In genomic region chr2:62410926-62411456, GRCh38 we compare ENCODE assay signal across 14 cellular contexts.
DNase-seq lines count a peak whose midpoint lies in the region; ATAC-seq, FAIRE-seq and TF ChIP-seq lines count a peak whose summit lies in the region.
"Had no signal": no experiment of that assay in that cellular context is flagged by ENCODE, and none has a peak within 500 bp of the region (broad histone marks: within the 10 kb centered on the region; RNA-seq: fewer than 3 reads in every experiment).

No MANE protein-coding gene starts in this region.

- peak overlapping the region; percentile 37; the same call in 1 of the 2 replicates for H3K4me2 ChIP-seq in GM23338
- no peak overlapping the region for H3K4me2 ChIP-seq in GM12878 (ENCODE audit: control insufficient read depth, insufficient read depth)
- no peak overlapping the region for H3K4me2 ChIP-seq in hepatocyte

- WGBS in GM12878 (ENCODE audit: insufficient coverage, insufficient replicate concordance, low lambda C conversion rate, missing lambda C conversion rate) = 70% methylated on average over 2 of the region's 2 CpGs
- WGBS in hepatocyte (ENCODE audit: low lambda C conversion rate, missing lambda C conversion rate) = 78% methylated on average over 2 of the region's 2 CpGs
- 19 to 46% (median 41%) methylated on average over 2 of the region's 2 CpGs for WGBS in small intestine, 3 donors

- TF ChIP-seq EP300 in GM12878 (IDR thresholded peaks at IDR 0.05; ENCODE audit: borderline replicate concordance in 1 of 2, control insufficient read depth in 1 of 2, low read depth in 2 of 2, low read length in 2 of 2) = no peak

- H3K9ac ChIP-seq in GM12878 (ENCODE audit: control insufficient read depth, insufficient read depth, low read length) = no peak overlapping the region; the same call in 1 of the 2 replicates

- H3K4me1 ChIP-seq in GM23338 (ENCODE audit: insufficient read depth) (peaks cover 23% of the 10 kb centered on the region), GM12878 (ENCODE audit: control insufficient read depth, insufficient read depth, low read length) (peaks cover 64% of the 10 kb centered on the region), hepatocyte (ENCODE audit: insufficient read depth) (peaks cover 12% of the 10 kb centered on the region), small intestine (ENCODE audit: control insufficient read depth in 2 of 2, insufficient read depth in 1 of 2, low read depth in 1 of 2, low read length in 1 of 2) (peaks cover 0 to 6% of the 10 kb centered on the region in 2 donors)

- SMC1A ChIA-PET in GM12878 (lab: Charles Lee; ENCODE audit: uncharacterized antibody, unreplicated experiment) = interaction anchor here (0.5 to 9.6 kb wide), 47 partner anchors 8 to 1266 kb away, joined by 3 to 189 read pairs (median 4); no protein-coding TSS in a partner anchor

- H3K27me3 Mint-ChIP-seq in GM23338 (ENCODE audit: insufficient read depth, low read depth, poor library complexity) = peaks cover 13% of the 10 kb centered on the region
- H3K27me3 Mint-ChIP-seq: memory B cell, T-cell had no signal

- intact Hi-C loops in GM12878 (cut with micrococcal nuclease; ENCODE audit: unreplicated experiment) = loop anchor here (1.0 to 2.0 kb wide), 3 partner anchors 67 to 493 kb away; no protein-coding TSS in a partner anchor

- in situ Hi-C loops in GM12878 (cut with MboI) = loop anchor here (5.0 to 10.0 kb wide), 3 partner anchors 206 to 494 kb away; no protein-coding TSS in a partner anchor

- no peak for ATAC-seq in GM23338
- no peak for ATAC-seq in GM12878
- ATAC-seq in HG02885 (IDR thresholded peaks at IDR 0.05; ENCODE audit: poor library complexity, unreplicated experiment) = no peak

- RAD21 ChIA-PET in GM12878 (lab: Charles Lee; ENCODE audit: unreplicated experiment) = interaction anchor here (0.7 to 9.2 kb wide), 27 partner anchors 48 to 463 kb away, joined by 3 to 141 read pairs (median 4); partner anchors contain the start of gene B3GNT2

- FAIRE-seq in GM12878 (lab: Jason Lieb, UNC) = no peak
- no peak for FAIRE-seq in small intestine (lab: Jason Lieb, UNC)

- H3K9me2 ChIP-seq in GM23338 (ENCODE audit: insufficient read depth) = 0 out of 2 replicates have a peak, but pooled peaks cover 9% of the 10 kb centered on the region
- no peaks in the 10 kb centered on the region for H3K9me2 ChIP-seq in hepatocyte (replicated peaks; ENCODE audit: insufficient read depth)

- H3K4me3 ChIP-seq in GM23338 (no peak overlapping the region), GM12878 (no peak overlapping the region), hepatocyte (no peak overlapping the region), small intestine (ENCODE audit: low read depth in 1 of 2, low read length in 2 of 2) (no peak overlapping the region)

- no peak overlapping the region; the same call in 1 of the 2 replicates for H3K27ac Mint-ChIP-seq in GM23338
- H3K27ac Mint-ChIP-seq: T-cell had no signal

- H4K20me1 ChIP-seq in GM23338 (replicated peaks; ENCODE audit: insufficient read depth) (no peaks in the 10 kb centered on the region), GM12878 (ENCODE audit: control insufficient read depth, insufficient read depth) (no peaks in the 10 kb centered on the region), hepatocyte (ENCODE audit: insufficient read depth, poor library complexity, severe bottlenecking) (no peaks in the 10 kb centered on the region)

- CTCF ChIA-PET in GM12878 (lab: Yijun Ruan, JAX) = interaction anchor here (0.6 to 10.1 kb wide), 29 partner anchors 8 to 1171 kb away, joined by 3 to 195 read pairs (median 4); partner anchors contain the start of gene COMMD1

- no peak overlapping the region; the same call in 2 of the 3 replicates for H3K4me3 Mint-ChIP-seq in GM23338
- H3K4me3 Mint-ChIP-seq: activated T-cell treated with anti-CD3 and anti-CD28 coated beads, Interleukin-2, amount 50 U/mL, for 4 hours; memory B cell had no signal

- H3F3A ChIP-seq in GM23338 (replicated peaks; ENCODE audit: low read depth) = 0 out of 2 replicates have a peak, but pooled peaks cover 7% of the 10 kb centered on the region

- no peaks in the 10 kb centered on the region for H3K79me2 ChIP-seq in GM23338 (replicated peaks; ENCODE audit: insufficient read depth)
- peaks cover 12% of the 10 kb centered on the region for H3K79me2 ChIP-seq in GM12878 (ENCODE audit: control insufficient read depth, insufficient read depth, low read length)
- H3K79me2 ChIP-seq in hepatocyte = no peaks in the 10 kb centered on the region

- BruUV-seq in GM12878 (replicated peaks; lab: Mats Ljungman, UMichigan) = no TSS peak

- DNase-seq in GM23338 (ENCODE audit: low spot score) = no peak
- no peak for DNase-seq in GM12878 (ENCODE audit: low read depth, low spot score)
- no peak for DNase-seq in hepatocyte (ENCODE audit: low spot score)
- peak; percentile 81 for DNase-seq in small intestine
- no peak for DNase-seq in retina
- DNase-seq in KG1 (lab: John Stamatoyannopoulos, UW) = no peak
- DNase-seq in activated CD4-positive, CD25-positive, alpha-beta regulatory T cell (lab: John Stamatoyannopoulos, UW) = no peak
- DNase-seq: activated T-cell treated with anti-CD3 and anti-CD28 coated beads, Interleukin-2, amount 50 U/mL, for 4 hours; COR-L47; GOT3; NCI-H446 treated with DMSO at 0.1 percent for 48 hours; T-cell had no signal

- peak overlapping the region; percentile 52; the same call in 1 of the 2 replicates for H3K27ac ChIP-seq in GM23338 (ENCODE audit: low read depth)
- peak overlapping the region; percentile 83 for H3K27ac ChIP-seq in GM12878 (ENCODE audit: control insufficient read depth, insufficient read depth)
- peak overlapping the region; percentile 66 for H3K27ac ChIP-seq in hepatocyte
- peak overlapping the region; percentile 50 to 79 for H3K27ac ChIP-seq in small intestine (ENCODE audit: low read depth in 1 of 2, low read length in 1 of 2)

- peak overlapping the region; percentile 64 for H2AFZ ChIP-seq in GM23338
- H2AFZ ChIP-seq in GM12878 (ENCODE audit: control insufficient read depth, low read depth, low read length) = no peak overlapping the region
- peak overlapping the region; percentile 65 for H2AFZ ChIP-seq in hepatocyte

- TF ChIP-seq POLR2A in GM12878 (IDR thresholded peaks at IDR 0.05; ENCODE audit: low read depth, low read length) = no peak

- no peaks in the 10 kb centered on the region for H3K27me3 ChIP-seq in GM23338 (ENCODE audit: insufficient read depth)
- H3K27me3 ChIP-seq in GM12878 (replicated peaks in 1 of 2; ENCODE audit: control insufficient read depth in 2 of 2, insufficient read depth in 2 of 2, low read length in 1 of 2) = no peaks in the 10 kb centered on the region
- no peaks in the 10 kb centered on the region for H3K27me3 ChIP-seq in hepatocyte
- no peaks in the 10 kb centered on the region for H3K27me3 ChIP-seq in small intestine (ENCODE audit: control insufficient read depth in 2 of 2, insufficient read depth in 2 of 2, low read length in 2 of 2)

- no peaks in the 10 kb centered on the region for H3K36me3 ChIP-seq in GM23338 (ENCODE audit: insufficient read depth)
- H3K36me3 ChIP-seq in GM12878 (ENCODE audit: control insufficient read depth in 2 of 2, insufficient read depth in 2 of 2, low read length in 1 of 2) = no peaks in the 10 kb centered on the region
- H3K36me3 ChIP-seq in hepatocyte (replicated peaks; ENCODE audit: insufficient read depth, low read depth) = no peaks in the 10 kb centered on the region
- no peaks in the 10 kb centered on the region for H3K36me3 ChIP-seq in small intestine (ENCODE audit: control insufficient read depth in 2 of 2, insufficient read depth in 2 of 2, low read length in 2 of 2)

- H3K9me3 Mint-ChIP-seq in GM23338 = peaks cover 5% of the 10 kb centered on the region; the same call in 2 of the 3 replicates
- H3K9me3 Mint-ChIP-seq: activated T-cell treated with anti-CD3 and anti-CD28 coated beads, Interleukin-2, amount 50 U/mL, for 4 hours; memory B cell; T-cell had no signal

- peaks cover 20% of the 10 kb centered on the region for H3K4me1 Mint-ChIP-seq in GM23338

- POLR2A ChIA-PET in GM12878 (lab: Charles Lee) = interaction anchor here (0.6 to 1.9 kb wide), 4 partner anchors 102 to 416 kb away, joined by 4 to 11 read pairs (median 6); no protein-coding TSS in a partner anchor

- TF ChIP-seq CTCF in GM23338 (conservative IDR thresholded peaks at IDR 0.05; ENCODE audit: low read depth in 2 of 2) (no peak), GM12878 (IDR thresholded peaks at IDR 0.05 in 2 of 3, conservative IDR thresholded peaks at IDR 0.05 in 1 of 3; ENCODE audit: control insufficient read depth in 2 of 3, extremely low read depth in 1 of 3, insufficient read depth in 1 of 3, low read depth in 3 of 3, low read length in 3 of 3) (no peak), hepatocyte (IDR thresholded peaks at IDR 0.05; ENCODE audit: poor library complexity) (no peak)

- TF ChIP-seq RAD21 in GM12878 (IDR thresholded peaks at IDR 0.05; ENCODE audit: insufficient read depth, low read depth, low read length) = no peak

- H3K9me3 ChIP-seq in GM12878 (replicated peaks; ENCODE audit: control insufficient read depth, insufficient read depth, low read length) (no peaks in the 10 kb centered on the region), hepatocyte (ENCODE audit: low read depth) (no peaks in the 10 kb centered on the region), small intestine (ENCODE audit: control insufficient read depth, low read depth) (no peaks in the 10 kb centered on the region)

- H3K36me3 Mint-ChIP-seq in GM23338 (ENCODE audit: low read depth) = peaks cover 6% of the 10 kb centered on the region
- H3K36me3 Mint-ChIP-seq: memory B cell, T-cell had no signal

TF ChIP-seq in GM23338, 12 proteins besides CTCF, POLR2A, EP300 and RAD21 (continues in another document):
- TF ChIP-seq ZNF114 (CRISPR knock-in tag; IDR thresholded peaks at IDR 0.05) = no peak

TF ChIP-seq in GM12878, 131 proteins besides CTCF, POLR2A, EP300 and RAD21 (continues in another document):
- TF ChIP-seq STAT3 (IDR thresholded peaks at IDR 0.05; ENCODE audit: low read depth, low read length) = no peak
- TF ChIP-seq SREBF2 (IDR thresholded peaks at IDR 0.05; ENCODE audit: low read length) = no peak
- no peak for TF ChIP-seq SKIL (IDR thresholded peaks at IDR 0.05; ENCODE audit: low read depth, poor library complexity, severe bottlenecking)
- no peak for TF ChIP-seq ZZZ3 (IDR thresholded peaks at IDR 0.05; ENCODE audit: control insufficient read depth, insufficient read length, low read depth)
